1 cellular context compared by ENCODE assay signal in genomic region chr21:36701912-36702621, GRCh38.
TF ChIP-seq lines count a peak whose summit lies in the region.

No MANE protein-coding gene starts in this region.

TF ChIP-seq in HCT116, 20 proteins besides CTCF, POLR2A, EP300 and RAD21 (continued from another document):
- TF ChIP-seq ZBTB33 (IDR thresholded peaks at IDR 0.05; ENCODE audit: extremely low read depth, insufficient replicate concordance, low read length) (no peak), ZFX (IDR thresholded peaks at IDR 0.05) (no peak), JUND (IDR thresholded peaks at IDR 0.05) (no peak), EGR1 (IDR thresholded peaks at IDR 0.05; ENCODE audit: low read depth) (no peak)
